ENCODE assay signal across 17 cellular contexts in genomic region chr5:132449060-132449459, GRCh38. TPM values are rescaled to one million over a fixed set of nuclear protein-coding genes. Genes with fewer than 3 reads are reported as not detected.
DNase-seq lines count a peak whose midpoint lies in the region; ATAC-seq and TF ChIP-seq lines count a peak whose summit lies in the region.
"Had no signal": no experiment of that assay in that cellular context is flagged by ENCODE, and none has a peak within 500 bp of the region (broad histone marks: within the 10 kb centered on the region; RNA-seq: fewer than 3 reads in every experiment).

No MANE protein-coding gene starts in this region.

- no peaks in the 10 kb centered on the region for H3K9me3 Mint-ChIP-seq in activated CD4-positive, alpha-beta T cell treated with anti-CD3 and anti-CD28 coated beads, Interleukin-2, amount 10 ng/mL, durations not matched to agents 7 days and 5 days
- H3K9me3 Mint-ChIP-seq in memory B cell = no peaks in the 10 kb centered on the region
- no peaks in the 10 kb centered on the region for H3K9me3 Mint-ChIP-seq in type B pancreatic cell
- no peaks in the 10 kb centered on the region for H3K9me3 Mint-ChIP-seq in activated CD4-positive, alpha-beta memory T cell treated with anti-CD3 and anti-CD28 coated beads, Interleukin-2, amount 10 ng/mL, durations not matched to agents 7 days and 5 days

- peaks cover 67% of the 10 kb centered on the region for H3K4me1 Mint-ChIP-seq in activated CD4-positive, alpha-beta T cell treated with anti-CD3 and anti-CD28 coated beads, Interleukin-2, amount 10 ng/mL, durations not matched to agents 7 days and 5 days
- H3K4me1 Mint-ChIP-seq in memory B cell (peaks cover 54% of the 10 kb centered on the region), type B pancreatic cell (ENCODE audit: unreplicated experiment) (peaks cover 23% of the 10 kb centered on the region)
- H3K4me1 Mint-ChIP-seq in activated CD4-positive, alpha-beta memory T cell treated with anti-CD3 and anti-CD28 coated beads, Interleukin-2, amount 10 ng/mL, durations not matched to agents 7 days and 5 days = peaks cover 60% of the 10 kb centered on the region

- H3K4me3 Mint-ChIP-seq in activated CD4-positive, alpha-beta T cell treated with anti-CD3 and anti-CD28 coated beads, Interleukin-2, amount 10 ng/mL, durations not matched to agents 7 days and 5 days = no peak overlapping the region
- H3K4me3 Mint-ChIP-seq in memory B cell = no peak overlapping the region
- H3K4me3 Mint-ChIP-seq in type B pancreatic cell = no peak overlapping the region
- H3K4me3 Mint-ChIP-seq in activated CD4-positive, alpha-beta memory T cell treated with anti-CD3 and anti-CD28 coated beads, Interleukin-2, amount 10 ng/mL, durations not matched to agents 7 days and 5 days = no peak overlapping the region

- H3K27me3 Mint-ChIP-seq in activated CD4-positive, alpha-beta T cell treated with anti-CD3 and anti-CD28 coated beads, Interleukin-2, amount 10 ng/mL, durations not matched to agents 7 days and 5 days = no peaks in the 10 kb centered on the region
- H3K27me3 Mint-ChIP-seq in memory B cell = no peaks in the 10 kb centered on the region
- no peaks in the 10 kb centered on the region for H3K27me3 Mint-ChIP-seq in type B pancreatic cell
- no peaks in the 10 kb centered on the region for H3K27me3 Mint-ChIP-seq in activated CD4-positive, alpha-beta memory T cell treated with anti-CD3 and anti-CD28 coated beads, Interleukin-2, amount 10 ng/mL, durations not matched to agents 7 days and 5 days

- ATAC-seq in RWPE2 (ENCODE audit: low read depth) (no peak), memory B cell (ENCODE audit: low read depth) (no peak), HG03378 (IDR thresholded peaks at IDR 0.05; ENCODE audit: unreplicated experiment) (no peak)
- ATAC-seq: Right ventricle myocardium inferior had no signal

- no peak for TF ChIP-seq CTCF in RWPE2 (IDR thresholded peaks at IDR 0.05; ENCODE audit: poor library complexity, severe bottlenecking)
- no peak for TF ChIP-seq CTCF in type B pancreatic cell (conservative IDR thresholded peaks at IDR 0.05)

- peaks cover 42% of the 10 kb centered on the region for H3K4me1 ChIP-seq in RWPE2 (ENCODE audit: insufficient read depth, poor library complexity, severe bottlenecking)

- H3K27ac Mint-ChIP-seq in activated CD4-positive, alpha-beta T cell treated with anti-CD3 and anti-CD28 coated beads, Interleukin-2, amount 10 ng/mL, durations not matched to agents 7 days and 5 days = no peak overlapping the region
- H3K27ac Mint-ChIP-seq in memory B cell (peak overlapping the region; percentile 81), type B pancreatic cell (peak overlapping the region; percentile 61)
- H3K27ac Mint-ChIP-seq in activated CD4-positive, alpha-beta memory T cell treated with anti-CD3 and anti-CD28 coated beads, Interleukin-2, amount 10 ng/mL, durations not matched to agents 7 days and 5 days = no peak overlapping the region

- H3K27ac ChIP-seq in RWPE2 (ENCODE audit: poor library complexity, severe bottlenecking) = peak overlapping the region; percentile 81
- H3K27ac ChIP-seq: PC-9 had no signal

- H3K9me3 ChIP-seq in RWPE2 (ENCODE audit: severe bottlenecking) = no peaks in the 10 kb centered on the region

- CTCF ChIA-PET in activated CD4-positive, alpha-beta T cell treated with anti-CD3 and anti-CD28 coated beads, Interleukin-2, amount 10 ng/mL, durations not matched to agents 7 days and 5 days (lab: Charles Lee) = interaction anchor here (1.4 to 3.1 kb wide), 2 partner anchors 16 to 22 kb away, joined by 4 to 9 read pairs; no protein-coding TSS in a partner anchor
- CTCF ChIA-PET in activated CD4-positive, alpha-beta memory T cell treated with anti-CD3 and anti-CD28 coated beads, Interleukin-2, amount 10 ng/mL, durations not matched to agents 7 days and 5 days (lab: Charles Lee) = no interaction called here

- peak; percentile 1 for DNase-seq in activated CD4-positive, alpha-beta T cell treated with anti-CD3 and anti-CD28 coated beads, Interleukin-2, amount 10 ng/mL, durations not matched to agents 7 days and 5 days
- DNase-seq in activated CD4-positive, alpha-beta T cell treated with anti-CD3 and anti-CD28 coated beads, Interleukin-2, amount 50 U/mL, for 1 hour = no peak
- DNase-seq in RWPE2 (ENCODE audit: low spot score) (no peak), memory B cell (ENCODE audit: low spot score in 2 of 2) (no peak), type B pancreatic cell (ENCODE audit: extremely low spot score, unreplicated experiment) (no peak), NCI-H82 (lab: John Stamatoyannopoulos, UW) (no peak)
- no peak for DNase-seq in activated CD4-positive, alpha-beta memory T cell treated with anti-CD3 and anti-CD28 coated beads, Interleukin-2, amount 10 ng/mL, durations not matched to agents 7 days and 5 days
- DNase-seq: 8988T, DMS 273 treated with DMSO at 0.1 percent for 48 hours, GOT3, NCI-H1436, NCI-H2029, NCI-H2171 treated with DMSO at 0.1 percent for 48 hours, NCI-H748 treated with DMSO at 0.1 percent for 48 hours, PC-9 had no signal

- H3K4me3 ChIP-seq in RWPE2 (ENCODE audit: severe bottlenecking) = no peak overlapping the region
- H3K4me3 ChIP-seq: PC-9 had no signal

- H3K36me3 Mint-ChIP-seq in activated CD4-positive, alpha-beta T cell treated with anti-CD3 and anti-CD28 coated beads, Interleukin-2, amount 10 ng/mL, durations not matched to agents 7 days and 5 days (ENCODE audit: low read depth) = peaks cover 75% of the 10 kb centered on the region
- H3K36me3 Mint-ChIP-seq in memory B cell = peaks cover 42% of the 10 kb centered on the region
- no peaks in the 10 kb centered on the region for H3K36me3 Mint-ChIP-seq in type B pancreatic cell
- peaks cover 85% of the 10 kb centered on the region for H3K36me3 Mint-ChIP-seq in activated CD4-positive, alpha-beta memory T cell treated with anti-CD3 and anti-CD28 coated beads, Interleukin-2, amount 10 ng/mL, durations not matched to agents 7 days and 5 days (ENCODE audit: low read depth)

- no peaks in the 10 kb centered on the region for H3K27me3 ChIP-seq in RWPE2 (ENCODE audit: insufficient read depth, poor library complexity, severe bottlenecking)

- POLR2A ChIA-PET in activated CD4-positive, alpha-beta T cell treated with anti-CD3 and anti-CD28 coated beads, Interleukin-2, amount 10 ng/mL, durations not matched to agents 7 days and 5 days (lab: Charles Lee) = no interaction called here
- POLR2A ChIA-PET in activated CD4-positive, alpha-beta memory T cell treated with anti-CD3 and anti-CD28 coated beads, Interleukin-2, amount 10 ng/mL, durations not matched to agents 7 days and 5 days (lab: Charles Lee) = interaction anchor here (0.8 to 3.2 kb wide), 7 partner anchors 9 to 41 kb away, joined by 3 to 20 read pairs (median 3); partner anchors contain the start of gene IRF1

- no peaks in the 10 kb centered on the region for H3K36me3 ChIP-seq in RWPE2 (ENCODE audit: low read depth)

RNA-seq across cellular contexts. Expression of gene IRF1, which starts 41.5 kb away (rescaled TPM):
- total RNA-seq in activated CD4-positive, alpha-beta T cell treated with anti-CD3 and anti-CD28 coated beads, Interleukin-2, amount 10 ng/mL, durations not matched to agents 7 days and 5 days = 100 to 1,000 TPM; 289 to 302 TPM
- total RNA-seq in type B pancreatic cell (ENCODE audit: low replicate concordance) = 50.1 and 77.4 TPM in 2 replicates
- total RNA-seq in activated CD4-positive, alpha-beta memory T cell treated with anti-CD3 and anti-CD28 coated beads, Interleukin-2, amount 10 ng/mL, durations not matched to agents 7 days and 5 days = 100 to 1,000 TPM; 231 to 239 TPM

Comparison
In these comparisons a context has a peak if more than half of its experiments do, and no peak if none do; other contexts are left out.
1. H3K27ac Mint-ChIP-seq: peak in memory B cell (single experiment) and type B pancreatic cell (single experiment); none in activated CD4-positive, alpha-beta T cell treated with anti-CD3 and anti-CD28 coated beads, Interleukin-2, amount 10 ng/mL, durations not matched to agents 7 days and 5 days (single experiment) and activated CD4-positive, alpha-beta memory T cell treated with anti-CD3 and anti-CD28 coated beads, Interleukin-2, amount 10 ng/mL, durations not matched to agents 7 days and 5 days (single experiment).